8 cellular contexts compared by ENCODE assay signal in the genomic region with DNA sequence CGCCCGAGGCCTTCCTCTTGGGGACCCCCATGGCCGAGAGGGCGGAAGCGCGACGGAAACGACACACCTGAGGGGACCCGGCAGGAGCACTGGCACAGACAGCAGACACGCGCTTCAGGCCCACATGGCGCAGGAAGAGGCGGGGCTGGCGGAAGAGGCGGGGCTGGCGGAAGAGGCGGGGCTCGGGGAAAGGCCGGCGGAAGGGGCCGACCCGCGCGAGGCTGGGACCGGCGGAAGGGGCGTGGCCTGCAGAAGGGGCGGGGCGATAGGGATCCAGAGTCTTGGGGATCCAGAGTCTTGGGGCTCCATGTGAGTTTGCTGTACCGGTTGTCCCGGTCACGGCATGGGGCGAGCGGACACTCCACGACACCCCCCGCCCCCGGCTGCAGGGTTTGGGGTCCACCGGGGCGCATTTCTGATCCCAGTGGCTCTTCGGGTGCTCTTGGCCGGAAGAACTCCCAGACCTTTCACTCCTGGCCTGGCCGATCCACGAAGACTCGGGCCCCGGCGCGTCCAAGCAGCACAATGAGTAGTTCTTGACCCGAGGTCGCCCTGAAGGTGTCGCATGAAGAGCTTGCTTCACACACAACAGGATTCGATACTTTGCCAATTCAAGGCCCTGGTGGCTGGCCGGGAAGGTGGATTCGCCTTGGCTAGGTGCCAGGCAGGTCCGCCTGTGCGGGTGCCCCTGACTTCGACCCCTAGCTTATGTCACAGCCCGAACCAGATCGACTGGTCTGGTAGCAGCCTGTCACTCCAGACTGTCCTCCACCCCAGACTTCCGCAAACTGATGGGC. TPM values are rescaled to one million over a fixed set of nuclear protein-coding genes. Genes with fewer than 3 reads are reported as not detected.
DNase-seq lines count a peak whose midpoint lies in the region; ATAC-seq and TF ChIP-seq lines count a peak whose summit lies in the region.

Gene URB1 (minus strand): TSS at position 133 of the 797 bp plus-strand sequence. CDS start 102 bp downstream, at position 31.

- peaks cover 9% of the 10 kb centered on the region; the same call in 1 of the 2 replicates for H3K9me2 ChIP-seq in GM23338 (ENCODE audit: insufficient read depth)

- ATAC-seq in GM23338 (peak; percentile 94), RWPE2 (ENCODE audit: low read depth) (peak; percentile 92)
- ATAC-seq in stimulated activated naive CD8-positive, alpha-beta T cell treated with anti-CD3 and anti-CD28 coated beads, Interleukin-15, amount 100 ng/mL, for 72 hours = peak; percentile 98

- H3K36me3 ChIP-seq in GM23338 (ENCODE audit: insufficient read depth) = 0 out of 2 replicates have a peak, but pooled peaks cover 10% of the 10 kb centered on the region
- peaks cover 31% of the 10 kb centered on the region for H3K36me3 ChIP-seq in RWPE2 (ENCODE audit: low read depth)

- H3K4me1 Mint-ChIP-seq in GM23338 (peaks cover 26% of the 10 kb centered on the region), nephron progenitor cell (peaks cover 11% of the 10 kb centered on the region)
- H3K4me1 Mint-ChIP-seq in stimulated activated naive CD8-positive, alpha-beta T cell treated with anti-CD3 and anti-CD28 coated beads, Interleukin-15, amount 100 ng/mL, for 72 hours = peaks cover 46% of the 10 kb centered on the region

- H3K27me3 ChIP-seq in GM23338 (ENCODE audit: insufficient read depth) (no peaks in the 10 kb centered on the region), RWPE2 (ENCODE audit: insufficient read depth, poor library complexity, severe bottlenecking) (no peaks in the 10 kb centered on the region)

- DNase-seq in EH (ENCODE audit: low read depth) (peak; percentile 84), GM23338 (ENCODE audit: low spot score) (peak; percentile 92), LoVo (ENCODE audit: low spot score) (peak; percentile 93), RWPE2 (ENCODE audit: low spot score) (peak; percentile 82), fibroblast of the aortic adventitia (ENCODE audit: low read depth) (peak; percentile 72), nephron progenitor cell (peak; percentile 84)
- DNase-seq in activated effector memory CD4-positive, alpha-beta T cell treated with Interleukin-2 at 50 U/mL for 16 hours = peak; percentile 93
- DNase-seq in stimulated activated naive CD8-positive, alpha-beta T cell treated with anti-CD3 and anti-CD28 coated beads, Interleukin-15, amount 100 ng/mL, for 72 hours = peak; percentile 94

- H3K27me3 Mint-ChIP-seq in GM23338 (ENCODE audit: insufficient read depth, low read depth, poor library complexity) (peaks cover 3% of the 10 kb centered on the region), nephron progenitor cell (ENCODE audit: low read depth, poor library complexity) (peaks cover 36% of the 10 kb centered on the region)
- H3K27me3 Mint-ChIP-seq in stimulated activated naive CD8-positive, alpha-beta T cell treated with anti-CD3 and anti-CD28 coated beads, Interleukin-15, amount 100 ng/mL, for 72 hours = no peaks in the 10 kb centered on the region

- H3K4me1 ChIP-seq in GM23338 (ENCODE audit: insufficient read depth) (peaks cover 24% of the 10 kb centered on the region), RWPE2 (ENCODE audit: insufficient read depth, poor library complexity, severe bottlenecking) (peaks cover 10% of the 10 kb centered on the region)

- H3K79me2 ChIP-seq in GM23338 (replicated peaks; ENCODE audit: insufficient read depth) = peaks cover 44% of the 10 kb centered on the region

- no peaks in the 10 kb centered on the region for H3K9me3 ChIP-seq in RWPE2 (ENCODE audit: severe bottlenecking)

- peaks cover 13% of the 10 kb centered on the region; the same call in 2 of the 3 replicates for H3K36me3 Mint-ChIP-seq in GM23338 (ENCODE audit: low read depth)
- H3K36me3 Mint-ChIP-seq in nephron progenitor cell (ENCODE audit: low read depth) = peaks cover 22% of the 10 kb centered on the region

- peak within 1 kb of the TSS; percentile 98 for H3K4me2 ChIP-seq in GM23338

- H3K4me3 Mint-ChIP-seq in GM23338 (peak within 1 kb of the TSS; percentile 94), nephron progenitor cell (peak within 1 kb of the TSS; percentile 92)
- peak within 1 kb of the TSS; percentile 86 to 91 for H3K4me3 Mint-ChIP-seq in stimulated activated naive CD8-positive, alpha-beta T cell treated with anti-CD3 and anti-CD28 coated beads, Interleukin-15, amount 100 ng/mL, for 72 hours

- no peaks in the 10 kb centered on the region for H3F3A ChIP-seq in GM23338 (replicated peaks; ENCODE audit: low read depth)

- peaks cover 40% of the 10 kb centered on the region for H4K20me1 ChIP-seq in GM23338 (replicated peaks; ENCODE audit: insufficient read depth)

- H3K27ac ChIP-seq in GM23338 (ENCODE audit: low read depth) (peak within 1 kb of the TSS; percentile 59; the same call in 1 of the 2 replicates), RWPE2 (ENCODE audit: poor library complexity, severe bottlenecking) (peak within 1 kb of the TSS; percentile 50)

- peak within 1 kb of the TSS; percentile 98 for H3K4me3 ChIP-seq in GM23338
- peak within 1 kb of the TSS; percentile 71 for H3K4me3 ChIP-seq in RWPE2 (ENCODE audit: severe bottlenecking)
- H3K4me3 ChIP-seq in fibroblast of the aortic adventitia (ENCODE audit: low read depth, low read length) = peak within 1 kb of the TSS; percentile 97

- peak within 1 kb of the TSS; percentile 85 for H3K27ac Mint-ChIP-seq in GM23338
- no peak within 1 kb of the TSS for H3K27ac Mint-ChIP-seq in nephron progenitor cell
- peak within 1 kb of the TSS; percentile 90 to 97 for H3K27ac Mint-ChIP-seq in stimulated activated naive CD8-positive, alpha-beta T cell treated with anti-CD3 and anti-CD28 coated beads, Interleukin-15, amount 100 ng/mL, for 72 hours

- H3K9me3 Mint-ChIP-seq in GM23338 = peaks cover 20% of the 10 kb centered on the region
- peaks cover 41% of the 10 kb centered on the region for H3K9me3 Mint-ChIP-seq in nephron progenitor cell
- H3K9me3 Mint-ChIP-seq in stimulated activated naive CD8-positive, alpha-beta T cell treated with anti-CD3 and anti-CD28 coated beads, Interleukin-15, amount 100 ng/mL, for 72 hours = no peaks in the 10 kb centered on the region

- H2AFZ ChIP-seq in GM23338 = peak within 1 kb of the TSS; percentile 90; the same call in 1 of the 2 replicates

- TF ChIP-seq CTCF in GM23338 (conservative IDR thresholded peaks at IDR 0.05; ENCODE audit: low read depth in 2 of 2) = no peak
- no peak for TF ChIP-seq CTCF in RWPE2 (IDR thresholded peaks at IDR 0.05; ENCODE audit: poor library complexity, severe bottlenecking)
- TF ChIP-seq CTCF in fibroblast of the aortic adventitia (IDR thresholded peaks at IDR 0.05; ENCODE audit: insufficient read depth, low read length) = no peak
- no peak for TF ChIP-seq CTCF in nephron progenitor cell (IDR thresholded peaks at IDR 0.05)

TF ChIP-seq in GM23338, 12 proteins besides CTCF, POLR2A, EP300 and RAD21:
- TF ChIP-seq EZH2phosphoT487 (IDR thresholded peaks at IDR 0.05; ENCODE audit: unreplicated experiment) (no peak), EZH2 (IDR thresholded peaks at IDR 0.05; ENCODE audit: low read depth, unreplicated experiment) (no peak), POLR2AphosphoS5 (IDR thresholded peaks at IDR 0.05; ENCODE audit: low read depth) (peak; percentile 94), ETS1 (IDR thresholded peaks at IDR 0.05) (peak; percentile 82)

RNA-seq across cellular contexts. Expression of gene URB1, which starts in this region (rescaled TPM):
- 42.2 and 44.1 TPM in 2 replicates for total RNA-seq in GM23338 (2014; rRNA removed; shearing (Covaris generic))
- 6.8 and 7.7 TPM in 2 replicates for polyA plus RNA-seq in GM23338 (2016; fragmentation: Nextera tagmentation; extraction: Ambion mirVana)
- total RNA-seq in fibroblast of the aortic adventitia (ENCODE audit: low replicate concordance) = 16.7 and 21.1 TPM in 2 replicates

Comparison
In these comparisons a context has a peak if more than half of its experiments do, and no peak if none do; other contexts are left out.
1. Peak in every context shown above with its lines: DNase-seq, ATAC-seq, H3K4me3 ChIP-seq and H3K27ac ChIP-seq.